In genomic region chr20:41014557-41015088, GRCh38 we compare ENCODE assay signal across 15 cellular contexts.
"Had no signal": no experiment of that assay in that cellular context is flagged by ENCODE, and none has a peak within 500 bp of the region (broad histone marks: within the 10 kb centered on the region; RNA-seq: fewer than 3 reads in every experiment).

No MANE protein-coding gene starts in this region.

- DNase-seq: activated CD4-positive, alpha-beta T cell treated with anti-CD3 and anti-CD28 coated beads, Interleukin-2, amount 10 ng/mL, durations not matched to agents 24 days and 14 days; activated CD4-positive, CD25-positive, alpha-beta regulatory T cell; activated naive CD4-positive, alpha-beta T cell; activated T-cell treated with anti-CD3 and anti-CD28 coated beads for 4 hours; foreskin keratinocyte; left ventricle myocardium inferior; mucosa of descending colon; naive thymus-derived CD8-positive, alpha-beta T cell; stimulated activated naive B cell treated with anti-CD40 and anti-IgM and Interleukin-4, amounts not matched to agents 10 μg/mL and 1 μg/mL and 100 μg/mL, for 72 hours; substantia nigra; SW 1271 had no signal

- H3K9ac ChIP-seq: parathyroid adenoma had no signal

- H3K79me2 ChIP-seq: parathyroid adenoma had no signal

- H3K36me3 Mint-ChIP-seq: memory B cell; naive thymus-derived CD8-positive, alpha-beta T cell; stimulated activated naive B cell treated with anti-CD40 and anti-IgM and Interleukin-4, amounts not matched to agents 10 μg/mL and 1 μg/mL and 100 μg/mL, for 72 hours had no signal

- H3K27ac ChIP-seq: foreskin keratinocyte, left ventricle myocardium inferior, neutrophil, parathyroid adenoma, tibial nerve had no signal

- H3K4me3 ChIP-seq: left ventricle myocardium inferior, mucosa of descending colon, tibial nerve had no signal

- H3K36me3 ChIP-seq: left ventricle myocardium inferior, neutrophil, tibial nerve had no signal

- ATAC-seq: foreskin keratinocyte; mucosa of descending colon; naive thymus-derived CD8-positive, alpha-beta T cell; stimulated activated naive B cell treated with anti-CD40 and anti-IgM and Interleukin-4, amounts not matched to agents 10 μg/mL and 1 μg/mL and 100 μg/mL, for 72 hours had no signal

- H3K4me1 ChIP-seq: parathyroid adenoma had no signal

- H3K4me3 Mint-ChIP-seq: activated CD4-positive, alpha-beta T cell treated with anti-CD3 and anti-CD28 coated beads, Interleukin-2, amount 10 ng/mL, durations not matched to agents 24 days and 14 days; memory B cell; naive thymus-derived CD8-positive, alpha-beta T cell; stimulated activated naive B cell treated with anti-CD40 and anti-IgM and Interleukin-4, amounts not matched to agents 10 μg/mL and 1 μg/mL and 100 μg/mL, for 72 hours had no signal

- H3K9me3 Mint-ChIP-seq: activated CD4-positive, alpha-beta T cell treated with anti-CD3 and anti-CD28 coated beads, Interleukin-2, amount 10 ng/mL, durations not matched to agents 24 days and 14 days; memory B cell; naive thymus-derived CD8-positive, alpha-beta T cell; stimulated activated naive B cell treated with anti-CD40 and anti-IgM and Interleukin-4, amounts not matched to agents 10 μg/mL and 1 μg/mL and 100 μg/mL, for 72 hours had no signal

- H3K27me3 Mint-ChIP-seq: activated CD4-positive, alpha-beta T cell treated with anti-CD3 and anti-CD28 coated beads, Interleukin-2, amount 10 ng/mL, durations not matched to agents 24 days and 14 days; memory B cell; naive thymus-derived CD8-positive, alpha-beta T cell; stimulated activated naive B cell treated with anti-CD40 and anti-IgM and Interleukin-4, amounts not matched to agents 10 μg/mL and 1 μg/mL and 100 μg/mL, for 72 hours had no signal

- H3K27ac Mint-ChIP-seq: activated CD4-positive, alpha-beta T cell treated with anti-CD3 and anti-CD28 coated beads, Interleukin-2, amount 10 ng/mL, durations not matched to agents 24 days and 14 days; memory B cell; stimulated activated naive B cell treated with anti-CD40 and anti-IgM and Interleukin-4, amounts not matched to agents 10 μg/mL and 1 μg/mL and 100 μg/mL, for 72 hours had no signal

- H3K27me3 ChIP-seq: foreskin keratinocyte, neutrophil, tibial nerve had no signal

- H2AFZ ChIP-seq: parathyroid adenoma had no signal

- H3K9me3 ChIP-seq: left ventricle myocardium inferior, mucosa of descending colon, neutrophil, tibial nerve had no signal
